27 cellular contexts compared by ENCODE assay signal in the genomic region with DNA sequence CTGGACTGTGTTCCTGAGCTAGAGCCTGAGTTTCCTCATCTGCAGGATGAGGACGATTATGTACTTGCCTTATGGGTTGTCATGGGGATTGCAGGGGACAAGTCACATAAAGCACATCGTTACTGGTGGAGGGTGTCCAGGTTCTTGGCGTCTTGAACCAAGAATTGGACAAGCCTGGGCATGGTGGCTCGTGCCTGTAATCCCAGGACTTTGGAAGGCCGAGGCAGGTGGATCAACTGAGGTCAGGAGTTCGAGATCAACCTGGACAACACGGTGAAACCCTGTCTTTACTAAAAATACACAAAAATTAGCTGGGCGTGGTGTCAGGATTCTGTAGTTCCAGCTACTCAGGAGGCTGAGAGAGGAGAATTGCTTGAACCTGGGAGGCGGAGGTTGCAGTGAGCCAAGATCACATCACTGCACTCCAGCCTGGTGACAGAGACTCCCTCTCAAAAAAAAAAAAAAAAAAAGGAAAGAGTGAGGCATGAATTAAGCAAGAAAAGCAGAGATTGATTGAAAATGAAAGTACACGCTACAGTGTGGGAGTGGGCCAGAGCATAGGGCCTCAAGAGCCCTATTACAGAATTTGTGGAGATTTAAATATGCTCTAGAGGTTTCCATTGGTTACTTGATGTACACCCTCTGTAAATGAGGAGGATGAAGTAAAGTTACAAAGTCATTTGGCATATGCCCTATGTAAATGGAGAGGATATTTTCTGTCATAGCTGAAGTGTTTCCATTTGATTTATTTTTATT. TPM values are rescaled to one million over a fixed set of nuclear protein-coding genes. Genes with fewer than 3 reads are reported as not detected.
DNase-seq lines count a peak whose midpoint lies in the region; ATAC-seq and TF ChIP-seq lines count a peak whose summit lies in the region.
"Had no signal": no experiment of that assay in that cellular context is flagged by ENCODE, and none has a peak within 500 bp of the region (broad histone marks: within the 10 kb centered on the region; RNA-seq: fewer than 3 reads in every experiment).

No MANE protein-coding gene starts in this region.

- intact Hi-C loops in IMR-90 (cut with micrococcal nuclease) (no loop called here), tibial artery (cut with DNase I; ENCODE audit: low total_unique reads) (no loop called here)

- H2BK120ac ChIP-seq in IMR-90 (ENCODE audit: low read depth, low read length), result no peak overlapping the region

- 61% methylated on average over 2 of the region's 10 CpGs; no CpG with 5 or more reads in 1 of the 2 experiments for WGBS in IMR-90 (ENCODE audit: extremely low coverage in 2 of 2, insufficient read length in 1 of 2), 2 experiments

- POLR2A ChIA-PET in IMR-90 (lab: Charles Lee; ENCODE audit: unreplicated experiment), result no interaction called here

- H2BK15ac ChIP-seq in IMR-90 (ENCODE audit: low read depth, low read length), result no peak overlapping the region

- peak overlapping the region; percentile 50 for H2AK9ac ChIP-seq in IMR-90 (replicated peaks; ENCODE audit: low read depth, low read length, poor library complexity)

- H3K36me3 ChIP-seq in IMR-90 (ENCODE audit: control insufficient read depth, insufficient read depth, low read length) (no peaks in the 10 kb centered on the region), tibial artery (no peaks in the 10 kb centered on the region)
- H3K36me3 ChIP-seq: gastroesophageal sphincter, left lung, ovary had no signal

- peak overlapping the region; percentile 54 for H3K27ac Mint-ChIP-seq in activated naive CD8-positive, alpha-beta T cell treated with anti-CD3 and anti-CD28 coated beads for 36 hours
- no peak overlapping the region for H3K27ac Mint-ChIP-seq in osteocyte (ENCODE audit: unreplicated experiment)

- no peak overlapping the region for H3K27ac ChIP-seq in IMR-90 (ENCODE audit: insufficient read depth, low read length)
- H3K27ac ChIP-seq in tibial artery, result no peak overlapping the region
- H3K27ac ChIP-seq: BLaER1 treated with 17β-estradiol and CSF1 and Interleukin-3, amounts not matched to agents 10 nM and 100 nM; gastroesophageal sphincter; hepatocyte; left lung; ovary; RWPE1 had no signal

- peaks cover 18% of the 10 kb centered on the region for H3K36me3 Mint-ChIP-seq in activated naive CD8-positive, alpha-beta T cell treated with anti-CD3 and anti-CD28 coated beads for 36 hours
- no peaks in the 10 kb centered on the region for H3K36me3 Mint-ChIP-seq in osteocyte (ENCODE audit: unreplicated experiment)

- no peaks in the 10 kb centered on the region for H3K79me1 ChIP-seq in IMR-90 (ENCODE audit: low read depth in 1 of 2, low read length in 2 of 2)

- no peaks in the 10 kb centered on the region for H3K9me1 ChIP-seq in IMR-90 (ENCODE audit: insufficient read depth, low read length)

- H2BK20ac ChIP-seq in IMR-90 (ENCODE audit: low read depth, low read length), result no peak overlapping the region

- peaks cover 29% of the 10 kb centered on the region for H3K4me1 Mint-ChIP-seq in activated naive CD8-positive, alpha-beta T cell treated with anti-CD3 and anti-CD28 coated beads for 36 hours
- no peaks in the 10 kb centered on the region for H3K4me1 Mint-ChIP-seq in osteocyte (ENCODE audit: unreplicated experiment)

- no peak overlapping the region for H3K4me3 Mint-ChIP-seq in activated naive CD8-positive, alpha-beta T cell treated with anti-CD3 and anti-CD28 coated beads for 36 hours
- no peak overlapping the region for H3K4me3 Mint-ChIP-seq in osteocyte (ENCODE audit: unreplicated experiment)

- no peak overlapping the region for H3K14ac ChIP-seq in IMR-90 (replicated peaks; ENCODE audit: low read depth, low read length)

- no peaks in the 10 kb centered on the region for H3K9me3 ChIP-seq in IMR-90 (ENCODE audit: control insufficient read depth, insufficient read depth, low read length)
- no peaks in the 10 kb centered on the region for H3K9me3 ChIP-seq in tibial artery
- H3K9me3 ChIP-seq: gastroesophageal sphincter, left lung, ovary had no signal

- dilution Hi-C loops in IMR-90 (cut with HindIII; ENCODE audit: low sequenced_read_pairs, unreplicated experiment), result no loop called here

- H3K4me2 ChIP-seq in IMR-90 (ENCODE audit: low read depth, low read length), result no peak overlapping the region
- H3K4me2 ChIP-seq: hepatocyte, smooth muscle cell had no signal

- no TSS peak for BruUV-seq in IMR-90 (replicated peaks; lab: Mats Ljungman, UMichigan)

- H4K91ac ChIP-seq in IMR-90 (ENCODE audit: insufficient read depth, low read depth, low read length), result no peak overlapping the region

- no peak overlapping the region for H2BK5ac ChIP-seq in IMR-90 (ENCODE audit: low read depth, low read length, poor library complexity, severe bottlenecking)

- ATAC-seq in IMR-90 (ENCODE audit: low read depth), result no peak
- ATAC-seq in GM18868 (IDR thresholded peaks at IDR 0.05; ENCODE audit: unreplicated experiment), result no peak
- ATAC-seq: gastroesophageal sphincter, HCT116, left lung had no signal

- no peak overlapping the region for H4K8ac ChIP-seq in IMR-90 (ENCODE audit: low read depth in 2 of 2, low read length in 2 of 2)

- no peak overlapping the region for H3K23ac ChIP-seq in IMR-90 (ENCODE audit: low read depth, low read length)

- TF ChIP-seq RAD21 in IMR-90 (IDR thresholded peaks at IDR 0.05; ENCODE audit: low read length), result no peak

- H3K4me3 ChIP-seq in IMR-90 (ENCODE audit: insufficient read depth, low read depth, low read length) (no peak overlapping the region), tibial artery (no peak overlapping the region)
- H3K4me3 ChIP-seq: BLaER1 treated with 17β-estradiol and CSF1 and Interleukin-3, amounts not matched to agents 10 nM and 100 nM; gastroesophageal sphincter; hepatocyte; left lung; ovary; smooth muscle cell had no signal

- peak; percentile 55 for DNase-seq in activated CD8-positive, alpha-beta memory T cell treated with anti-CD3 and anti-CD28 coated beads for 24 hours
- no peak for DNase-seq in activated CD8-positive, alpha-beta memory T cell treated with anti-CD3 and anti-CD28 coated beads, Interleukin-2, amount 50 U/mL, for 4 hours
- no peak for DNase-seq in IMR-90
- no peak for DNase-seq in activated naive CD8-positive, alpha-beta T cell treated with anti-CD3 and anti-CD28 coated beads for 36 hours
- DNase-seq in osteocyte (ENCODE audit: extremely low spot score, unreplicated experiment), result peak; percentile 66
- DNase-seq in kidney tubule cell (ENCODE audit: low spot score), result no peak
- DNase-seq in tibial artery, result no peak
- DNase-seq: activated gamma-delta T cell; COR-L47; dermis blood vessel endothelial cell; DMS53; left lung; NCI-H1105; NCI-H187 treated with DMSO at 0.1 percent for 48 hours; NCI-H526 treated with DMSO at 0.1 percent for 48 hours; ovary; stimulated activated CD4-positive, alpha-beta T cell treated with anti-CD3 and anti-CD28 coated beads, Interleukin-2, amount 100 ng/mL, for 24 hours; T-helper 1 cell had no signal

- H3K4me1 ChIP-seq in IMR-90 (ENCODE audit: control insufficient read depth, insufficient read depth, low read length) (no peaks in the 10 kb centered on the region), tibial artery (peaks cover 0 to 5% (median 2%) of the 10 kb centered on the region in 4 donors)
- H3K4me1 ChIP-seq: left lung had no signal

- in situ Hi-C loops in IMR-90 (cut with MboI; ENCODE audit: low sequenced_read_pairs), result no loop called here

- H3K18ac ChIP-seq in IMR-90 (ENCODE audit: low read depth, low read length), result no peak overlapping the region

- H3K9me3 Mint-ChIP-seq in activated naive CD8-positive, alpha-beta T cell treated with anti-CD3 and anti-CD28 coated beads for 36 hours, result peaks cover 2% of the 10 kb centered on the region
- no peaks in the 10 kb centered on the region for H3K9me3 Mint-ChIP-seq in osteocyte (ENCODE audit: unreplicated experiment)

- no peak overlapping the region for H2AK5ac ChIP-seq in IMR-90 (ENCODE audit: low read depth, low read length)

- H3K27me3 ChIP-seq in IMR-90 (ENCODE audit: control insufficient read depth, insufficient read depth, low read length), result peaks cover 19% of the 10 kb centered on the region
- H3K27me3 ChIP-seq in tibial artery, result peaks cover 0 to 37% of the 10 kb centered on the region in 2 donors
- H3K27me3 ChIP-seq: BLaER1 treated with 17β-estradiol and CSF1 and Interleukin-3, amounts not matched to agents 10 nM and 100 nM; hepatocyte; ovary had no signal

- H4K5ac ChIP-seq in IMR-90 (ENCODE audit: low read depth, low read length), result no peak overlapping the region

- no peaks in the 10 kb centered on the region for H4K20me1 ChIP-seq in IMR-90 (ENCODE audit: insufficient read depth, low read length)
- H4K20me1 ChIP-seq: BLaER1 treated with 17β-estradiol and CSF1 and Interleukin-3, amounts not matched to agents 10 nM and 100 nM had no signal

- no peak overlapping the region for H3K4ac ChIP-seq in IMR-90 (ENCODE audit: low read depth, low read length)

- CTCF ChIA-PET in IMR-90 (lab: Yijun Ruan, JAX), result no interaction called here

- H3K56ac ChIP-seq in IMR-90 (ENCODE audit: extremely low read depth, insufficient read depth, low read length), result no peak overlapping the region

- H3K9ac ChIP-seq in IMR-90 (ENCODE audit: low read depth, low read length), result no peak overlapping the region
- H3K9ac ChIP-seq: BLaER1 treated with 17β-estradiol and CSF1 and Interleukin-3, amounts not matched to agents 10 nM and 100 nM had no signal

- TF ChIP-seq CTCF in IMR-90 (conservative IDR thresholded peaks at IDR 0.05; ENCODE audit: low read depth, low read length) (no peak), osteocyte (IDR thresholded peaks at IDR 0.05) (no peak), tibial artery (IDR thresholded peaks at IDR 0.05) (no peak)

- H3K27me3 Mint-ChIP-seq in activated naive CD8-positive, alpha-beta T cell treated with anti-CD3 and anti-CD28 coated beads for 36 hours, result no peaks in the 10 kb centered on the region
- no peaks in the 10 kb centered on the region for H3K27me3 Mint-ChIP-seq in osteocyte (ENCODE audit: unreplicated experiment)

- no peak for TF ChIP-seq POLR2A in IMR-90 (IDR thresholded peaks at IDR 0.05; ENCODE audit: low read depth, low read length)

- no peak overlapping the region for H2AFZ ChIP-seq in IMR-90 (replicated peaks; ENCODE audit: low read length, poor library complexity)
- H2AFZ ChIP-seq: hepatocyte had no signal

RNA-seq across cellular contexts. Expression of gene ADGRG5, which starts 30.7 kb away (rescaled TPM):
- total RNA-seq in IMR-90 (2012; rRNA removed) (not detected in 2 replicates), osteocyte (not detected in 2 replicates)
- not detected in 2 replicates for polyA plus RNA-seq in IMR-90 (2012; rRNA removed)
- polyA plus RNA-seq in IMR-90 (2012; cell fraction: cytosol; rRNA removed), result 0.02 TPM in 1 of 2 replicates, not detected in the other
- 0.04 TPM in 1 of 2 replicates, not detected in the other for polyA plus RNA-seq in IMR-90 (2012; cell fraction: nucleus; rRNA removed; ENCODE audit: low replicate concordance)
- total RNA-seq in activated naive CD8-positive, alpha-beta T cell treated with anti-CD3 and anti-CD28 coated beads for 36 hours, result 1 to 10 TPM; 1.3 to 1.4 TPM
- total RNA-seq: dermis blood vessel endothelial cell, renal cortical epithelial cell, SK-MEL-5, smooth muscle cell had no signal
- polyA plus RNA-seq: smooth muscle cell had no signal

RNA-seq across cellular contexts. Expression of gene CCDC102A, which starts 36.8 kb away (rescaled TPM):
- total RNA-seq in IMR-90 (2012; rRNA removed) (5.4 and 5.6 TPM in 2 replicates), osteocyte (17.2 and 18.8 TPM in 2 replicates)
- polyA plus RNA-seq in IMR-90 (2012; rRNA removed), result 8.5 and 11.4 TPM in 2 replicates
- polyA plus RNA-seq in IMR-90 (2012; cell fraction: cytosol; rRNA removed), result 20.6 and 24.3 TPM in 2 replicates
- 9.6 and 18.3 TPM in 2 replicates for polyA plus RNA-seq in IMR-90 (2012; cell fraction: nucleus; rRNA removed; ENCODE audit: low replicate concordance)
- total RNA-seq in activated naive CD8-positive, alpha-beta T cell treated with anti-CD3 and anti-CD28 coated beads for 36 hours, result 10 to 100 TPM in 1 of 2 experiments, 1 to 10 TPM in 1; 8.7 to 10.2 TPM

RNA-seq across cellular contexts. Expression of gene ADGRG1, which starts 55.3 kb away (rescaled TPM):
- total RNA-seq in IMR-90 (2012; rRNA removed) (0.83 and 0.90 TPM in 2 replicates), osteocyte (4.6 and 4.8 TPM in 2 replicates)
- 7.0 and 8.4 TPM in 2 replicates for polyA plus RNA-seq in IMR-90 (2012; rRNA removed)
- polyA plus RNA-seq in IMR-90 (2012; cell fraction: cytosol; rRNA removed), result 7.1 and 9.4 TPM in 2 replicates
- polyA plus RNA-seq in IMR-90 (2012; cell fraction: nucleus; rRNA removed; ENCODE audit: low replicate concordance), result 7.6 and 14.1 TPM in 2 replicates
- total RNA-seq in activated naive CD8-positive, alpha-beta T cell treated with anti-CD3 and anti-CD28 coated beads for 36 hours, result 1 to 10 TPM; 2.8 to 3.0 TPM

Comparison
In these comparisons a context has a peak if more than half of its experiments do, and no peak if none do; other contexts are left out.
1. DNase-seq: peak in activated CD8-positive, alpha-beta memory T cell treated with anti-CD3 and anti-CD28 coated beads for 24 hours (single experiment) and osteocyte (single experiment); none in activated CD8-positive, alpha-beta memory T cell treated with anti-CD3 and anti-CD28 coated beads, Interleukin-2, amount 50 U/mL, for 4 hours (single experiment), IMR-90 (single experiment), activated naive CD8-positive, alpha-beta T cell treated with anti-CD3 and anti-CD28 coated beads for 36 hours (single experiment), kidney tubule cell (single experiment) and tibial artery (0 of 2).